In the genomic region with DNA sequence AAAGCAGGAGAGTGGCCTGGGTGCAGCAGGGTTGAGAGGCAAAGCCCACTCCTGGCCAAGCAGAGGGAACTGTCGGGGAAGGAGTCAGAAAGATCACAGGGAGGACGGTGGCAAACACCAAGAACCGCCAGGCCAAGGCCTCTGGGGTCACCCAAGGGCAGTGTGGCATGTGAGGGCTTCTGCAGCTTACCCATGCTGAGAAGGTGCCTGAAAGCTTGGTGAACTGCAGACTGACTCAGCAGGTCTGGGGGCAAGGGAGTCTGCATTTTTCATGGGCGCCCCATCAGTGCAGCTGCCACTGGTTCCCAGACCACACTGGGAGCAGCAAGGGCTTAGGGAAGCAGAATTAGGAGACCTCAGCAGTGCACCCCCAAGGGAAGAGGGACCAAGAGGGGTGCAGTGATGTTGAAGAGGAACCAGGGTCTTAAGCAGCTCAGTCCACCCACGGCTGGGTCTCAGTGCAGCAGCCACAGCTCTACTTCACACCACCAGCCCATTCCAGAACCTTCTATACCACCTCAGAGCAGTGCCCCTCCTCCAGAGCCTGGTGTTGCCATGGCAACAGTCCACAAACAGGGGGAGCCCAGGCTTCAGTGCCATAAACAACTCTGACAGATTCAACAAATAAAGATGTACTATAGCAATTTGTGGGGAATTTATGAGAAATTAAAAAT, we compare ENCODE assay signal across 9 cellular contexts. TPM values are rescaled to one million over a fixed set of nuclear protein-coding genes. Genes with fewer than 3 reads are reported as not detected.
A peak's percentile ranks its signal among the peaks of the same experiment; 100 is the strongest.
DNase-seq lines count a peak whose midpoint lies in the region; ATAC-seq and TF ChIP-seq lines count a peak whose summit lies in the region.
"Had no signal": no experiment of that assay in that cellular context is flagged by ENCODE, and none has a peak within 500 bp of the region (broad histone marks: within the 10 kb centered on the region; RNA-seq: fewer than 3 reads in every experiment).

No MANE protein-coding gene starts in this region.

- H3K27me3 Mint-ChIP-seq in activated CD8-positive, alpha-beta T cell treated with anti-CD3 and anti-CD28 coated beads for 36 hours: no peaks in the 10 kb centered on the region
- H3K27me3 Mint-ChIP-seq in neural progenitor cell (ENCODE audit: insufficient read depth, low read depth): peaks cover 11% of the 10 kb centered on the region
- H3K27me3 Mint-ChIP-seq: activated B cell treated with CpG ODN at 0.5 μM for 24 hours had no signal

- in situ Hi-C loops in GM23248 (cut with MboI): no loop called here

- H3K27me3 ChIP-seq in GM23248 (replicated peaks; ENCODE audit: insufficient read depth) (no peaks in the 10 kb centered on the region), neural progenitor cell (no peaks in the 10 kb centered on the region)

- H3K27ac ChIP-seq in GM23248 (no peak overlapping the region), neural progenitor cell (no peak overlapping the region)

- H3K4me3 Mint-ChIP-seq in activated CD8-positive, alpha-beta T cell treated with anti-CD3 and anti-CD28 coated beads for 36 hours: no peak overlapping the region
- no peak overlapping the region for H3K4me3 Mint-ChIP-seq in neural progenitor cell
- H3K4me3 Mint-ChIP-seq: activated B cell treated with CpG ODN at 0.5 μM for 24 hours had no signal

- no peaks in the 10 kb centered on the region for H3K9me3 Mint-ChIP-seq in activated CD8-positive, alpha-beta T cell treated with anti-CD3 and anti-CD28 coated beads for 36 hours
- no peaks in the 10 kb centered on the region for H3K9me3 Mint-ChIP-seq in neural progenitor cell
- H3K9me3 Mint-ChIP-seq: activated B cell treated with CpG ODN at 0.5 μM for 24 hours had no signal

- POLR2A ChIA-PET in activated CD8-positive, alpha-beta T cell treated with anti-CD3 and anti-CD28 coated beads for 36 hours (lab: Charles Lee): interaction anchor here (0.7 to 1.4 kb wide), 2 partner anchors 8 to 10 kb away, joined by 3 to 4 read pairs; no protein-coding TSS in a partner anchor

- no peaks in the 10 kb centered on the region for H3F3A ChIP-seq in GM23248 (ENCODE audit: insufficient read depth)
- H3F3A ChIP-seq in neural progenitor cell (ENCODE audit: low read depth): peaks cover 13% of the 10 kb centered on the region

- 86 to 93% methylated on average over 5 of the region's 5 CpGs for WGBS in GM23248 (ENCODE audit: low coverage in 1 of 2, low lambda C conversion rate in 2 of 2, missing lambda C conversion rate in 2 of 2), 2 experiments

- peaks cover 59% of the 10 kb centered on the region for H3K4me1 Mint-ChIP-seq in activated CD8-positive, alpha-beta T cell treated with anti-CD3 and anti-CD28 coated beads for 36 hours (ENCODE audit: low read depth)
- peaks cover 24% of the 10 kb centered on the region for H3K4me1 Mint-ChIP-seq in neural progenitor cell

- no peaks in the 10 kb centered on the region for H3K9me2 ChIP-seq in GM23248 (ENCODE audit: insufficient read depth)

- H3K4me1 ChIP-seq in GM23248 (ENCODE audit: insufficient read depth): peaks cover 14% of the 10 kb centered on the region
- H3K4me1 ChIP-seq in neural progenitor cell: peaks cover 11% of the 10 kb centered on the region

- no peak for ATAC-seq in activated CD8-positive, alpha-beta T cell treated with anti-CD3 and anti-CD28 coated beads for 36 hours

- H3K9ac ChIP-seq in GM23248: 0 out of 2 replicates have a peak overlapping the region, but pooled peaks have one; percentile 10
- no peak overlapping the region for H3K9ac ChIP-seq in neural progenitor cell

- H2AFZ ChIP-seq in GM23248 (no peak overlapping the region), neural progenitor cell (replicated peaks) (no peak overlapping the region)

- DNase-seq in GM23248: peak; percentile 47
- no peak for DNase-seq in activated CD8-positive, alpha-beta T cell treated with anti-CD3 and anti-CD28 coated beads for 36 hours
- peak; percentile 49 for DNase-seq in fibroblast of peridontal ligament (ENCODE audit: extremely low read depth)
- DNase-seq in neural progenitor cell (ENCODE audit: low spot score): peak; percentile 58
- DNase-seq in kidney glomerular epithelial cell (lab: John Stamatoyannopoulos, UW): no peak
- DNase-seq in head of caudate nucleus: no peak
- no peak for DNase-seq in GOT3 (lab: John Stamatoyannopoulos, UW)
- no peak for DNase-seq in EL
- DNase-seq: activated B cell treated with CpG ODN at 0.5 μM for 24 hours had no signal

- CTCF ChIA-PET in activated CD8-positive, alpha-beta T cell treated with anti-CD3 and anti-CD28 coated beads for 36 hours (lab: Charles Lee): interaction anchor here (1.3 kb wide), 1 partner anchor 57 kb away, joined by 3 read pairs; no protein-coding TSS in a partner anchor

- no peaks in the 10 kb centered on the region for H3K9me3 ChIP-seq in GM23248 (ENCODE audit: low read depth)
- no peaks in the 10 kb centered on the region for H3K9me3 ChIP-seq in neural progenitor cell (ENCODE audit: low read depth)

- intact Hi-C loops in activated CD8-positive, alpha-beta T cell treated with anti-CD3 and anti-CD28 coated beads for 36 hours (cut with micrococcal nuclease): no loop called here
- intact Hi-C loops in head of caudate nucleus (cut with DNase I): no loop called here

- peaks cover 6% of the 10 kb centered on the region for H3K36me3 Mint-ChIP-seq in activated CD8-positive, alpha-beta T cell treated with anti-CD3 and anti-CD28 coated beads for 36 hours (ENCODE audit: low read depth)
- H3K36me3 Mint-ChIP-seq in neural progenitor cell: no peaks in the 10 kb centered on the region

- H3K4me3 ChIP-seq in GM23248 (no peak overlapping the region), neural progenitor cell (no peak overlapping the region)

- no peaks in the 10 kb centered on the region for H3K79me2 ChIP-seq in GM23248 (ENCODE audit: insufficient read depth)
- no peaks in the 10 kb centered on the region for H3K79me2 ChIP-seq in neural progenitor cell (ENCODE audit: low read depth)

- H4K20me1 ChIP-seq in GM23248 (ENCODE audit: insufficient read depth): no peaks in the 10 kb centered on the region; the same call in 1 of the 2 replicates
- H4K20me1 ChIP-seq in neural progenitor cell (ENCODE audit: low read depth): peaks cover 42% of the 10 kb centered on the region

- peak overlapping the region; percentile 60 for H3K27ac Mint-ChIP-seq in activated CD8-positive, alpha-beta T cell treated with anti-CD3 and anti-CD28 coated beads for 36 hours
- H3K27ac Mint-ChIP-seq in neural progenitor cell: no peak overlapping the region
- H3K27ac Mint-ChIP-seq: activated B cell treated with CpG ODN at 0.5 μM for 24 hours had no signal

- peak overlapping the region; percentile 7 for H3K4me2 ChIP-seq in GM23248 (ENCODE audit: unreplicated experiment)
- H3K4me2 ChIP-seq in neural progenitor cell: no peak overlapping the region

- H3K36me3 ChIP-seq in GM23248 (ENCODE audit: low read depth) (no peaks in the 10 kb centered on the region), neural progenitor cell (no peaks in the 10 kb centered on the region)

- no peak for TF ChIP-seq CTCF in activated CD8-positive, alpha-beta T cell treated with anti-CD3 and anti-CD28 coated beads for 36 hours (IDR thresholded peaks at IDR 0.05)
- TF ChIP-seq CTCF in neural progenitor cell (IDR thresholded peaks at IDR 0.05): no peak

RNA-seq across cellular contexts. Expression of a gene that starts 59.4 kb away (rescaled TPM):
- total RNA-seq in GM23248 (2014; rRNA removed; shearing (Covaris generic)): 33.3 and 35.0 TPM in 2 replicates
- 18.7 and 19.4 TPM in 2 replicates for polyA plus RNA-seq in GM23248 (2016; fragmentation: Nextera tagmentation; extraction: Ambion mirVana)
- total RNA-seq in activated CD8-positive, alpha-beta T cell treated with anti-CD3 and anti-CD28 coated beads for 36 hours: 10 to 100 TPM; 78.5 to 83.5 TPM
- 25.8 and 34.6 TPM in 2 replicates for total RNA-seq in neural progenitor cell (ENCODE audit: low replicate concordance)

Comparison
In these comparisons a context has a peak if more than half of its experiments do, and no peak if none do; other contexts are left out.
1. DNase-seq: peak in GM23248 (single experiment), fibroblast of peridontal ligament (single experiment) and neural progenitor cell (single experiment); none in activated CD8-positive, alpha-beta T cell treated with anti-CD3 and anti-CD28 coated beads for 36 hours (single experiment), kidney glomerular epithelial cell (single experiment), head of caudate nucleus (0 of 42), GOT3 (single experiment) and EL (single experiment).